Comparison of ENCODE assay signal across 10 cellular contexts in genomic region chr19:39499082-39499642, GRCh38. TPM values are rescaled to one million over a fixed set of nuclear protein-coding genes. Genes with fewer than 3 reads are reported as not detected.
A peak's percentile ranks its signal among the peaks of the same experiment; 100 is the strongest.
DNase-seq lines count a peak whose midpoint lies in the region; ATAC-seq and TF ChIP-seq lines count a peak whose summit lies in the region.
"Had no signal": no experiment of that assay in that cellular context is flagged by ENCODE, and none has a peak within 500 bp of the region (broad histone marks: within the 10 kb centered on the region; RNA-seq: fewer than 3 reads in every experiment).

No MANE protein-coding gene starts in this region.

- H3K4me3 ChIP-seq in A673 (ENCODE audit: low read depth, low read length, poor library complexity, severe bottlenecking) (peak overlapping the region; percentile 26), GM12865 (ENCODE audit: low read depth, low read length) (no peak overlapping the region), iPS-20b (ENCODE audit: low read length) (peak overlapping the region; percentile 77), HAP-1 (no peak overlapping the region)

- peaks cover 23 to 32% (median 30%) of the 10 kb centered on the region in 3 donors for H3K4me1 Mint-ChIP-seq in T-cell

- peak overlapping the region in 1 of 2 donors; percentile 46 for H3K27ac Mint-ChIP-seq in T-cell

- H3K27me3 ChIP-seq in A673 (replicated peaks; ENCODE audit: insufficient read depth, low read depth, low read length, poor library complexity) (peaks cover 20% of the 10 kb centered on the region), iPS-20b (ENCODE audit: insufficient read depth, low read length) (peaks cover 73% of the 10 kb centered on the region), HAP-1 (ENCODE audit: low read depth) (no peaks in the 10 kb centered on the region)

- no peaks in the 10 kb centered on the region for H3K9me3 ChIP-seq in A673 (ENCODE audit: low read depth, low read length, poor library complexity, severe bottlenecking)
- no peaks in the 10 kb centered on the region for H3K9me3 ChIP-seq in iPS-20b (ENCODE audit: insufficient read depth, low read depth, low read length)
- H3K9me3 ChIP-seq in HAP-1: no peaks in the 10 kb centered on the region; the same call in 1 of the 2 replicates

- TF ChIP-seq CTCF in A673 (conservative IDR thresholded peaks at IDR 0.05; ENCODE audit: low read depth, low read length) (no peak), GM12865 (IDR thresholded peaks at IDR 0.05; ENCODE audit: insufficient read depth, low read depth, low read length, missing control alignments) (no peak)

- intact Hi-C loops in A673 (cut with micrococcal nuclease; ENCODE audit: unreplicated experiment) (no loop called here), posterior vena cava (cut with DNase I) (no loop called here)

- peaks cover 37 to 55% of the 10 kb centered on the region in 2 donors for H3K27me3 Mint-ChIP-seq in T-cell

- DNase-seq in A673 (ENCODE audit: low spot score) (peak; percentile 47), GM12865 (ENCODE audit: low read depth) (peak; percentile 24), T-cell (no peak), posterior vena cava (ENCODE audit: low spot score) (no peak), HAP-1 (ENCODE audit: low spot score in 2 of 2) (no peak), HuH-7 (ENCODE audit: low spot score) (no peak)

- no peak overlapping the region for H3K9ac ChIP-seq in iPS-20b (ENCODE audit: low read depth, low read length)

- BruUV-seq in A673 (replicated peaks; lab: Mats Ljungman, UMichigan): no TSS peak

- peaks cover 13% of the 10 kb centered on the region for H3K4me1 ChIP-seq in A673 (ENCODE audit: insufficient read depth, low read length, poor library complexity, severe bottlenecking)
- H3K4me1 ChIP-seq in iPS-20b (ENCODE audit: insufficient read depth, low read length): peaks cover 6% of the 10 kb centered on the region; the same call in 1 of the 2 replicates
- peaks cover 11% of the 10 kb centered on the region for H3K4me1 ChIP-seq in HAP-1

- in situ Hi-C loops in HAP-1 (cut with MboI; ENCODE audit: low sequenced_read_pairs): no loop called here

- H3K36me3 ChIP-seq in A673 (ENCODE audit: insufficient read depth, low read length, poor library complexity, severe bottlenecking) (no peaks in the 10 kb centered on the region), iPS-20b (ENCODE audit: insufficient read depth, low read depth, low read length) (no peaks in the 10 kb centered on the region), HAP-1 (replicated peaks) (no peaks in the 10 kb centered on the region)

- H3K4me3 Mint-ChIP-seq in T-cell: peak overlapping the region; percentile 25 to 74 (median 34)

- no peak for ATAC-seq in T-cell (replicated peaks in 1 of 4)
- ATAC-seq in GM21528 (IDR thresholded peaks at IDR 0.05; ENCODE audit: low FRiP score, unreplicated experiment): no peak

- H3K9me3 Mint-ChIP-seq in T-cell: no peaks in the 10 kb centered on the region

- H3K27ac ChIP-seq in A673 (ENCODE audit: low read depth, low read length, poor library complexity, severe bottlenecking) (no peak overlapping the region), iPS-20b (ENCODE audit: low read length) (no peak overlapping the region)

- CTCF ChIA-PET in A673 (lab: Charles Lee): interaction anchor here (1.0 kb wide), 1 partner anchor 46 kb away, joined by 3 read pairs; no protein-coding TSS in a partner anchor
- CTCF ChIA-PET in T-cell (lab: Charles Lee): interaction anchor here in 1 of 2 donors (1.2 kb wide), 1 partner anchor 8 kb away, joined by 3 read pairs; no protein-coding TSS in a partner anchor

- H3K36me3 Mint-ChIP-seq in T-cell: no peaks in the 10 kb centered on the region

- POLR2A ChIA-PET in A673 (lab: Charles Lee; ENCODE audit: low non-redundant PET) (no interaction called here), T-cell (lab: Charles Lee) (interaction anchor here in 1 of 2 donors (0.6 kb wide), 2 partner anchors 60 to 98 kb away, joined by 3 to 5 read pairs; no protein-coding TSS in a partner anchor)

RNA-seq across cellular contexts. Expression of gene DLL3, which starts 0.4 kb away (rescaled TPM):
- total RNA-seq in A673 (2021) (0.69 and 0.96 TPM in 2 replicates), T-cell (under 1 TPM in 2 of 5 donors, not detected in 3; 0.16 to 0.20 TPM), posterior vena cava (not detected)
- total RNA-seq: mononuclear cell had no signal

RNA-seq across cellular contexts. Expression of gene SELENOV, which starts 15.8 kb away (rescaled TPM):
- total RNA-seq in A673 (2021) (not detected in 2 replicates), T-cell (not detected), posterior vena cava (not detected)
- total RNA-seq: bronchial epithelial cell, mononuclear cell had no signal

RNA-seq across cellular contexts. Expression of gene TIMM50, which starts 18.5 kb away (rescaled TPM):
- total RNA-seq in A673 (2021) (165 and 174 TPM in 2 replicates), T-cell (10 to 100 TPM; 50.5 to 53.7 (median 53.0) TPM), posterior vena cava (10 to 100 TPM; 44.5 to 45.5 TPM)

RNA-seq across cellular contexts. Expression of gene EID2B, which starts 33.5 kb away (rescaled TPM):
- total RNA-seq in A673 (2021): 3.4 and 4.2 TPM in 2 replicates
- total RNA-seq in T-cell: 1 to 10 TPM; 4.1 to 6.3 (median 5.8) TPM
- total RNA-seq in posterior vena cava: 1 to 10 TPM; 2.4 to 2.9 TPM

RNA-seq across cellular contexts. Expression of gene EID2, which starts 40.8 kb away (rescaled TPM):
- total RNA-seq in A673 (2021): 25.0 and 25.2 TPM in 2 replicates
- total RNA-seq in T-cell: 10 to 100 TPM; 14.4 to 21.9 (median 19.8) TPM
- 10 to 100 TPM; 12.9 to 13.0 TPM for total RNA-seq in posterior vena cava

Comparison
In these comparisons a context has a peak if more than half of its experiments do, and no peak if none do; other contexts are left out.
1. DNase-seq: peak in A673 (single experiment) and GM12865 (single experiment); none in T-cell (0 of 34), posterior vena cava (single experiment), HAP-1 (0 of 2) and HuH-7 (single experiment).
2. H3K4me3 ChIP-seq: peak in A673 (single experiment) and iPS-20b (single experiment); none in GM12865 (single experiment) and HAP-1 (single experiment).